In the genomic region with DNA sequence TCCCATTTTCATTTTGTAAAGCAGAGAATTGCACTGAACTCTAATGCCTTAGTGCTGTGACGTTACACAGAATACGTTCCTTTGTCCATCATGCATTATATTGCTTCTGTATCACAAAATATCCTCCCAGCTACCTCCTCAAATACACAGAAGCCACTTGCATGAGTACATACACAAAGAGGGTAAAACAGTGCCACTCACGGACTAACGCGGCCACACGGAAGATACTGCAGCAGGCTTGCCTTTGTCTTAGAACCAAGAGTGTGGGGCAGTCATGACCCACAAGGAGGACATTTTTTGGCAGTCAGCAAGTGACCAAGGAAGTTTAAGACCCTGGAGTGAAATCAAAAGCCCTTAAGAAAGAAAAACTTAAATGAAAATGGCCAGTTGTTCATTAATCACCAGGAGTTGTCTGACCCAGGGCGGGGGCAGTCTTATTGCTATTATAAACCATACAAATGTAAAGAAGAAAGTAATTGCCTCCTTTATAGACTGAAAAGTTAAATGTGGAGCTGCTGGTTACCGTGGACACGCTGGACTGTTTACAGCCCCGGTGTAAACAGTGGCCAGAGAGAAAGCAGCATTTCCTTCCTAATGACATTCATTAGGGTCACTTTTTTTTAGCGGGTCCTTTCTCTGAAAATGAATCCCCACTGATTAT, we compare ENCODE assay signal across 22 cellular contexts.
DNase-seq lines count a peak whose midpoint lies in the region; ATAC-seq and TF ChIP-seq lines count a peak whose summit lies in the region.
"Had no signal": no experiment of that assay in that cellular context is flagged by ENCODE, and none has a peak within 500 bp of the region (broad histone marks: within the 10 kb centered on the region; RNA-seq: fewer than 3 reads in every experiment).

No MANE protein-coding gene starts in this region.

- intact Hi-C loops in cardiac septum (cut with DNase I) (no loop called here), heart right ventricle (cut with DNase I) (no loop called here), mucosa of descending colon (cut with DNase I, micrococcal nuclease) (no loop called here), vagina (cut with DNase I) (no loop called here)

- 73 to 75% methylated on average over 11 of the region's 11 CpGs for WGBS in heart right ventricle, 2 donors

- no peak overlapping the region for H3K4me3 Mint-ChIP-seq in endothelial cell (ENCODE audit: unreplicated experiment)
- H3K4me3 Mint-ChIP-seq: CD14-positive monocyte; CD8-positive, alpha-beta memory T cell had no signal

- H3K27ac ChIP-seq in heart right ventricle (no peak overlapping the region), vagina (no peak overlapping the region)
- H3K27ac ChIP-seq: RWPE1 had no signal

- no peaks in the 10 kb centered on the region for H3K9me3 Mint-ChIP-seq in endothelial cell (ENCODE audit: unreplicated experiment)
- H3K9me3 Mint-ChIP-seq: CD8-positive, alpha-beta memory T cell had no signal

- H3K27ac Mint-ChIP-seq in endothelial cell (ENCODE audit: unreplicated experiment), result peak overlapping the region; percentile 59
- H3K27ac Mint-ChIP-seq: CD14-positive monocyte; CD8-positive, alpha-beta memory T cell had no signal

- peaks cover 6% of the 10 kb centered on the region for H3K27me3 Mint-ChIP-seq in endothelial cell (ENCODE audit: unreplicated experiment)

- ATAC-seq in heart right ventricle, result no peak
- peak; percentile 81 for ATAC-seq in mucosa of descending colon

- H3K27me3 ChIP-seq in heart right ventricle (peaks cover 0 to 86% (median 59%) of the 10 kb centered on the region in 7 donors), vagina (no peaks in the 10 kb centered on the region)

- no peaks in the 10 kb centered on the region for H3K36me3 ChIP-seq in heart right ventricle
- no peaks in the 10 kb centered on the region for H3K36me3 ChIP-seq in mucosa of descending colon (ENCODE audit: low read depth)
- no peaks in the 10 kb centered on the region for H3K36me3 ChIP-seq in vagina
- H3K36me3 ChIP-seq: BE2C had no signal

- TF ChIP-seq CTCF in heart right ventricle (IDR thresholded peaks at IDR 0.05), result no peak
- TF ChIP-seq CTCF in endothelial cell (IDR thresholded peaks at IDR 0.05; ENCODE audit: unreplicated experiment), result no peak
- TF ChIP-seq CTCF in mucosa of descending colon (IDR thresholded peaks at IDR 0.05), result no peak
- TF ChIP-seq CTCF in vagina (IDR thresholded peaks at IDR 0.05), result no peak

- H3K4me3 ChIP-seq in heart right ventricle, result no peak overlapping the region
- no peak overlapping the region for H3K4me3 ChIP-seq in mucosa of descending colon
- H3K4me3 ChIP-seq in vagina, result no peak overlapping the region

- peaks cover 4% of the 10 kb centered on the region for H3K36me3 Mint-ChIP-seq in endothelial cell (ENCODE audit: low read depth, unreplicated experiment)
- H3K36me3 Mint-ChIP-seq: CD14-positive monocyte; CD8-positive, alpha-beta memory T cell had no signal

- peaks cover 7% of the 10 kb centered on the region for H3K4me1 Mint-ChIP-seq in endothelial cell (ENCODE audit: unreplicated experiment)
- H3K4me1 Mint-ChIP-seq: CD14-positive monocyte; CD8-positive, alpha-beta memory T cell had no signal

- H3K4me1 ChIP-seq in heart right ventricle (no peaks in the 10 kb centered on the region), mucosa of descending colon (ENCODE audit: low read depth) (peaks cover 14% of the 10 kb centered on the region), vagina (no peaks in the 10 kb centered on the region)
- H3K4me1 ChIP-seq: BE2C had no signal

- DNase-seq in cardiac septum (ENCODE audit: low spot score) (peak; percentile 41), heart right ventricle (no peak), endothelial cell (ENCODE audit: low spot score) (peak; percentile 22), mucosa of descending colon (peak in 1 of 3 donors; percentile 27), vagina (ENCODE audit: extremely low spot score in 2 of 2) (peak; percentile 4 to 6), RPMI8226 (no peak), HuH-7 (ENCODE audit: low spot score) (no peak), SW480 (ENCODE audit: low spot score) (no peak)
- DNase-seq: 8988T; ACHN; BE2C; Calu3; CD8-positive, alpha-beta memory T cell; DMS79 treated with DMSO at 0.1 percent for 48 hours; KG1; MM.1S; NCI-H2029; NCI-H446 treated with DMSO at 0.1 percent for 48 hours; NCI-H526; SHP77 had no signal

- TF ChIP-seq POLR2A in vagina (IDR thresholded peaks at IDR 0.05), result no peak

- H3K9me3 ChIP-seq in heart right ventricle (no peaks in the 10 kb centered on the region), mucosa of descending colon (no peaks in the 10 kb centered on the region), vagina (no peaks in the 10 kb centered on the region)
- H3K9me3 ChIP-seq: BE2C had no signal

Comparison
In these comparisons a context has a peak if more than half of its experiments do, and no peak if none do; other contexts are left out.
1. DNase-seq: peak in cardiac septum (single experiment), endothelial cell (single experiment) and vagina (2 of 2); none in heart right ventricle (0 of 2), RPMI8226 (single experiment), HuH-7 (single experiment) and SW480 (single experiment).